16 cellular contexts compared by ENCODE assay signal in genomic region chr2:121052023-121052422, GRCh38.
"Had no signal": no experiment of that assay in that cellular context is flagged by ENCODE, and none has a peak within 500 bp of the region (broad histone marks: within the 10 kb centered on the region; RNA-seq: fewer than 3 reads in every experiment).

No MANE protein-coding gene starts in this region.

- H3K36me3 ChIP-seq: colonic mucosa, ovary, spleen, tibial artery had no signal

- DNase-seq: activated CD4-positive, alpha-beta T cell treated with anti-CD3 and anti-CD28 coated beads for 36 hours; activated CD4-positive, alpha-beta T cell treated with anti-CD3 and anti-CD28 coated beads, Interleukin-2, amount 50 U/mL, for 48 hours; activated naive CD4-positive, alpha-beta T cell; activated naive CD8-positive, alpha-beta T cell treated with anti-CD3 and anti-CD28 coated beads, Interleukin-2, amount 10 ng/mL, durations not matched to agents 7 days and 5 days; central memory CD4-positive, alpha-beta T cell; erythroblast; mesendoderm; ovary; spleen; stimulated activated CD4-positive, alpha-beta T cell treated with anti-CD3 and anti-CD28 coated beads, Interleukin-4, amount 100 ng/mL, for 4 hours; stimulated activated naive CD4-positive, alpha-beta T cell treated with Interleukin-2 at 50 U/mL for 16 hours; substantia nigra; tibial artery had no signal

- H3K4me3 ChIP-seq: colonic mucosa, hepatocyte, ovary, spleen, tibial artery had no signal

- ATAC-seq: activated CD4-positive, alpha-beta T cell treated with anti-CD3 and anti-CD28 coated beads for 36 hours; naive thymus-derived CD8-positive, alpha-beta T cell had no signal

- H3K4me1 ChIP-seq: colonic mucosa, spleen, tibial artery had no signal

- H3K27me3 ChIP-seq: colonic mucosa, ovary had no signal

- H3K9me3 ChIP-seq: colonic mucosa, ovary, tibial artery had no signal

- H3K27ac ChIP-seq: colonic mucosa, ovary, spleen, tibial artery had no signal
